In genomic region chr1:212234431-212235298, GRCh38 we compare ENCODE assay signal across 9 cellular contexts. TPM values are rescaled to one million over a fixed set of nuclear protein-coding genes. Genes with fewer than 3 reads are reported as not detected.
DNase-seq lines count a peak whose midpoint lies in the region; ATAC-seq lines count a peak whose summit lies in the region.
"Had no signal": no experiment of that assay in that cellular context is flagged by ENCODE, and none has a peak within 500 bp of the region (broad histone marks: within the 10 kb centered on the region; RNA-seq: fewer than 3 reads in every experiment).

No MANE protein-coding gene starts in this region.

- H3K4me1 Mint-ChIP-seq in CD4-positive, CD25-positive, alpha-beta regulatory T cell: peaks cover 0 to 6% (median 2%) of the 10 kb centered on the region in 4 donors
- peaks cover 35% of the 10 kb centered on the region for H3K4me1 Mint-ChIP-seq in T-helper 2 cell treated with Interferon-gamma antibody and Interleukin-4, amounts not matched to agents 5 μg/mL and 100 μg/mL, for 36 hours (ENCODE audit: low read depth)
- H3K4me1 Mint-ChIP-seq: IgD-negative memory B cell had no signal

- H3K27ac Mint-ChIP-seq in CD4-positive, CD25-positive, alpha-beta regulatory T cell: no peak overlapping the region
- no peak overlapping the region for H3K27ac Mint-ChIP-seq in T-helper 2 cell treated with Interferon-gamma antibody and Interleukin-4, amounts not matched to agents 5 μg/mL and 100 μg/mL, for 36 hours
- H3K27ac Mint-ChIP-seq: IgD-negative memory B cell had no signal

- no peak overlapping the region for H3K4me3 ChIP-seq in CD4-positive, CD25-positive, alpha-beta regulatory T cell (ENCODE audit: low read depth, low read length)
- no peak overlapping the region for H3K4me3 ChIP-seq in H7 (ENCODE audit: insufficient read depth, low read depth, low read length)

- ATAC-seq in CD4-positive, CD25-positive, alpha-beta regulatory T cell (ENCODE audit: low read depth in 2 of 2): peak; percentile 37 to 50
- ATAC-seq in GM19351 (IDR thresholded peaks at IDR 0.05; ENCODE audit: unreplicated experiment) (peak; percentile 78), HG03521 (IDR thresholded peaks at IDR 0.05; ENCODE audit: unreplicated experiment) (peak; percentile 58)

- H3K27me3 Mint-ChIP-seq in CD4-positive, CD25-positive, alpha-beta regulatory T cell: peaks cover 10% of the 10 kb centered on the region
- H3K27me3 Mint-ChIP-seq in T-helper 2 cell treated with Interferon-gamma antibody and Interleukin-4, amounts not matched to agents 5 μg/mL and 100 μg/mL, for 36 hours (ENCODE audit: low read depth): no peaks in the 10 kb centered on the region

- H3K9me3 Mint-ChIP-seq in CD4-positive, CD25-positive, alpha-beta regulatory T cell: no peaks in the 10 kb centered on the region
- no peaks in the 10 kb centered on the region for H3K9me3 Mint-ChIP-seq in T-helper 2 cell treated with Interferon-gamma antibody and Interleukin-4, amounts not matched to agents 5 μg/mL and 100 μg/mL, for 36 hours
- H3K9me3 Mint-ChIP-seq: IgD-negative memory B cell had no signal

- no peaks in the 10 kb centered on the region for H3K36me3 ChIP-seq in CD4-positive, CD25-positive, alpha-beta regulatory T cell (ENCODE audit: control insufficient read depth, insufficient read depth, low read length)
- H3K36me3 ChIP-seq in H7 (replicated peaks; ENCODE audit: control insufficient read depth, insufficient read depth, low read length): no peaks in the 10 kb centered on the region

- H3K9me3 ChIP-seq in CD4-positive, CD25-positive, alpha-beta regulatory T cell (ENCODE audit: control insufficient read depth in 2 of 2, low read length in 2 of 2): no peaks in the 10 kb centered on the region

- peak in 1 of 3 donors; percentile 31 for DNase-seq in CD4-positive, CD25-positive, alpha-beta regulatory T cell
- DNase-seq in T-helper 2 cell treated with Interferon-gamma antibody and Interleukin-4, amounts not matched to agents 5 μg/mL and 100 μg/mL, for 36 hours (ENCODE audit: low spot score): peak; percentile 56
- DNase-seq in fibroblast of peridontal ligament (ENCODE audit: extremely low read depth): peak; percentile 97
- peak; percentile 99 for DNase-seq in renal cortical epithelial cell (ENCODE audit: low read depth)
- no peak for DNase-seq in HuH-7.5 (ENCODE audit: low spot score)
- DNase-seq in H7: no peak

- H3K4me3 Mint-ChIP-seq in CD4-positive, CD25-positive, alpha-beta regulatory T cell: no peak overlapping the region
- H3K4me3 Mint-ChIP-seq in T-helper 2 cell treated with Interferon-gamma antibody and Interleukin-4, amounts not matched to agents 5 μg/mL and 100 μg/mL, for 36 hours: no peak overlapping the region
- H3K4me3 Mint-ChIP-seq: IgD-negative memory B cell had no signal

- no peak overlapping the region for H3K27ac ChIP-seq in CD4-positive, CD25-positive, alpha-beta regulatory T cell (ENCODE audit: insufficient read depth, low read length, poor library complexity, severe bottlenecking)

- H3K4me1 ChIP-seq in CD4-positive, CD25-positive, alpha-beta regulatory T cell (ENCODE audit: control insufficient read depth, insufficient read depth, low read length, poor library complexity, severe bottlenecking): no peaks in the 10 kb centered on the region

- H3K27me3 ChIP-seq in CD4-positive, CD25-positive, alpha-beta regulatory T cell (ENCODE audit: control insufficient read depth, insufficient read depth, low read length): peaks cover 2% of the 10 kb centered on the region
- no peaks in the 10 kb centered on the region for H3K27me3 ChIP-seq in H7 (ENCODE audit: control insufficient read depth, insufficient read depth, low read length)

- H3K36me3 Mint-ChIP-seq in CD4-positive, CD25-positive, alpha-beta regulatory T cell: no peaks in the 10 kb centered on the region
- H3K36me3 Mint-ChIP-seq in T-helper 2 cell treated with Interferon-gamma antibody and Interleukin-4, amounts not matched to agents 5 μg/mL and 100 μg/mL, for 36 hours (ENCODE audit: low read depth): no peaks in the 10 kb centered on the region

RNA-seq across cellular contexts. Expression of gene PPP2R5A, which starts 50.5 kb away (rescaled TPM):
- total RNA-seq in CD4-positive, CD25-positive, alpha-beta regulatory T cell: 64.6 TPM
- 10 to 100 TPM; 41.6 to 52.8 (median 46.2) TPM for polyA plus RNA-seq in CD4-positive, CD25-positive, alpha-beta regulatory T cell
- total RNA-seq in renal cortical epithelial cell: 38.9 and 41.7 TPM in 2 replicates
- 65.3 and 72.5 TPM in 2 replicates for total RNA-seq in H7 (2014; rRNA removed; shearing (Covaris generic))

Comparison
In these comparisons a context has a peak if more than half of its experiments do, and no peak if none do; other contexts are left out.
1. DNase-seq: peak in T-helper 2 cell treated with Interferon-gamma antibody and Interleukin-4, amounts not matched to agents 5 μg/mL and 100 μg/mL, for 36 hours (single experiment), fibroblast of peridontal ligament (single experiment) and renal cortical epithelial cell (single experiment); none in HuH-7.5 (single experiment) and H7 (single experiment).
2. Peak in every context shown above with its lines, with median percentiles within 50 percentile points of each other: ATAC-seq.